In genomic region chr22:39601180-39601535, GRCh38 we compare ENCODE assay signal across 23 cellular contexts. TPM values are rescaled to one million over a fixed set of nuclear protein-coding genes. Genes with fewer than 3 reads are reported as not detected.
DNase-seq lines count a peak whose midpoint lies in the region; ATAC-seq, FAIRE-seq and TF ChIP-seq lines count a peak whose summit lies in the region.
"Had no signal": no experiment of that assay in that cellular context is flagged by ENCODE, and none has a peak within 500 bp of the region (broad histone marks: within the 10 kb centered on the region; RNA-seq: fewer than 3 reads in every experiment).

No MANE protein-coding gene starts in this region.

- 45 to 48% (median 48%) methylated on average over 9 of the region's 9 CpGs for WGBS in psoas muscle, 3 donors

- H3K4me3 ChIP-seq in psoas muscle: no peak overlapping the region
- H3K4me3 ChIP-seq: body of pancreas, heart left ventricle, smooth muscle cell, uterus had no signal

- no peak for ATAC-seq in activated naive CD8-positive, alpha-beta T cell treated with anti-CD3 and anti-CD28 coated beads, Interleukin-2, amount 50 U/mL, for 24 hours
- ATAC-seq in activated T-helper 17 cell treated with anti-CD3 and anti-CD28 coated beads, Interleukin-2, amount 50 U/mL, for 72 hours (replicated peaks): no peak
- no peak for ATAC-seq in stimulated activated effector memory CD8-positive, alpha-beta T cell treated with anti-CD3 and anti-CD28 coated beads, Interleukin-12 subunit alpha, Interleukin-12 subunit beta, amount 100 ng/mL, for 72 hours
- no peak for ATAC-seq in psoas muscle
- no peak for ATAC-seq in sciatic nerve
- ATAC-seq: body of pancreas, heart left ventricle had no signal

- intact Hi-C loops in psoas muscle (cut with DNase I): no loop called here
- intact Hi-C loops in sciatic nerve (cut with DNase I): no loop called here

- H3K9me3 Mint-ChIP-seq in activated naive CD8-positive, alpha-beta T cell (ENCODE audit: low read depth): peaks cover 5% of the 10 kb centered on the region
- H3K9me3 Mint-ChIP-seq in activated naive CD8-positive, alpha-beta T cell treated with anti-CD3 and anti-CD28 coated beads, Interleukin-2, amount 50 U/mL, for 24 hours: no peaks in the 10 kb centered on the region
- H3K9me3 Mint-ChIP-seq in IgD-negative memory B cell: peaks cover 3 to 7% (median 7%) of the 10 kb centered on the region in 3 donors
- no peaks in the 10 kb centered on the region for H3K9me3 Mint-ChIP-seq in activated T-helper 17 cell treated with anti-CD3 and anti-CD28 coated beads, Interleukin-2, amount 50 U/mL, for 72 hours
- H3K9me3 Mint-ChIP-seq in stimulated activated effector memory CD8-positive, alpha-beta T cell treated with anti-CD3 and anti-CD28 coated beads, Interleukin-12 subunit alpha, Interleukin-12 subunit beta, amount 100 ng/mL, for 72 hours: peaks cover 2% of the 10 kb centered on the region

- H3K36me3 ChIP-seq in psoas muscle (ENCODE audit: insufficient read depth in 1 of 2, low read depth in 1 of 2): no peaks in the 10 kb centered on the region
- H3K36me3 ChIP-seq: heart left ventricle, uterus had no signal

- H3K4me1 ChIP-seq in psoas muscle: no peaks in the 10 kb centered on the region
- H3K4me1 ChIP-seq: body of pancreas, heart left ventricle, uterus had no signal

- H3K4me1 Mint-ChIP-seq in activated naive CD8-positive, alpha-beta T cell (ENCODE audit: low read depth): peaks cover 33% of the 10 kb centered on the region
- peaks cover 22% of the 10 kb centered on the region for H3K4me1 Mint-ChIP-seq in activated naive CD8-positive, alpha-beta T cell treated with anti-CD3 and anti-CD28 coated beads, Interleukin-2, amount 50 U/mL, for 24 hours
- H3K4me1 Mint-ChIP-seq in IgD-negative memory B cell: peaks cover 21 to 27% (median 25%) of the 10 kb centered on the region in 3 donors
- peaks cover 21% of the 10 kb centered on the region for H3K4me1 Mint-ChIP-seq in activated T-helper 17 cell treated with anti-CD3 and anti-CD28 coated beads, Interleukin-2, amount 50 U/mL, for 72 hours
- H3K4me1 Mint-ChIP-seq in stimulated activated effector memory CD8-positive, alpha-beta T cell treated with anti-CD3 and anti-CD28 coated beads, Interleukin-12 subunit alpha, Interleukin-12 subunit beta, amount 100 ng/mL, for 72 hours: peaks cover 39% of the 10 kb centered on the region

- no peak overlapping the region for H3K4me3 Mint-ChIP-seq in activated naive CD8-positive, alpha-beta T cell
- H3K4me3 Mint-ChIP-seq in activated naive CD8-positive, alpha-beta T cell treated with anti-CD3 and anti-CD28 coated beads, Interleukin-2, amount 50 U/mL, for 24 hours: no peak overlapping the region
- H3K4me3 Mint-ChIP-seq in IgD-negative memory B cell: peak overlapping the region; percentile 12 to 85 (median 70)
- H3K4me3 Mint-ChIP-seq in activated T-helper 17 cell treated with anti-CD3 and anti-CD28 coated beads, Interleukin-2, amount 50 U/mL, for 72 hours: no peak overlapping the region
- H3K4me3 Mint-ChIP-seq in stimulated activated effector memory CD8-positive, alpha-beta T cell treated with anti-CD3 and anti-CD28 coated beads, Interleukin-12 subunit alpha, Interleukin-12 subunit beta, amount 100 ng/mL, for 72 hours: no peak overlapping the region

- no peak overlapping the region for H3K27ac ChIP-seq in psoas muscle
- H3K27ac ChIP-seq: body of pancreas, heart left ventricle, uterus had no signal

- no peak for DNase-seq in activated naive CD8-positive, alpha-beta T cell treated with anti-CD3 and anti-CD28 coated beads, Interleukin-2, amount 50 U/mL, for 24 hours
- DNase-seq in stimulated activated effector memory CD8-positive, alpha-beta T cell treated with anti-CD3 and anti-CD28 coated beads, Interleukin-12 subunit alpha, Interleukin-12 subunit beta, amount 100 ng/mL, for 72 hours (ENCODE audit: low spot score in 2 of 2): no peak
- no peak for DNase-seq in psoas muscle
- no peak for DNase-seq in sciatic nerve (ENCODE audit: low spot score)
- DNase-seq in urothelium cell line (ENCODE audit: low spot score): no peak
- DNase-seq: activated CD4-positive, alpha-beta T cell treated with anti-CD3 and anti-CD28 coated beads for 1 hour; body of pancreas; HCEC 1CT; heart left ventricle; NCI-H1105 treated with DMSO at 0.1 percent for 48 hours; NCI-H2029 treated with DMSO at 0.1 percent for 48 hours; NCI-H226; nucleus accumbens; OCI-M1; Right ventricle myocardium superior; stimulated activated CD4-positive, alpha-beta T cell treated with anti-CD3 and anti-CD28 coated beads, Interleukin-2, amount 100 ng/mL, for 24 hours; uterus had no signal

- peak overlapping the region; percentile 11 for H3K27ac Mint-ChIP-seq in activated naive CD8-positive, alpha-beta T cell
- no peak overlapping the region for H3K27ac Mint-ChIP-seq in activated naive CD8-positive, alpha-beta T cell treated with anti-CD3 and anti-CD28 coated beads, Interleukin-2, amount 50 U/mL, for 24 hours
- peak overlapping the region; percentile 70 to 100 (median 95) for H3K27ac Mint-ChIP-seq in IgD-negative memory B cell
- H3K27ac Mint-ChIP-seq in activated T-helper 17 cell treated with anti-CD3 and anti-CD28 coated beads, Interleukin-2, amount 50 U/mL, for 72 hours: peak overlapping the region; percentile 94
- H3K27ac Mint-ChIP-seq in stimulated activated effector memory CD8-positive, alpha-beta T cell treated with anti-CD3 and anti-CD28 coated beads, Interleukin-12 subunit alpha, Interleukin-12 subunit beta, amount 100 ng/mL, for 72 hours: peak overlapping the region; percentile 81

- no peaks in the 10 kb centered on the region for H3K27me3 Mint-ChIP-seq in activated naive CD8-positive, alpha-beta T cell
- H3K27me3 Mint-ChIP-seq in activated naive CD8-positive, alpha-beta T cell treated with anti-CD3 and anti-CD28 coated beads, Interleukin-2, amount 50 U/mL, for 24 hours: peaks cover 20% of the 10 kb centered on the region
- peaks cover 17% of the 10 kb centered on the region for H3K27me3 Mint-ChIP-seq in IgD-negative memory B cell
- peaks cover 4% of the 10 kb centered on the region for H3K27me3 Mint-ChIP-seq in activated T-helper 17 cell treated with anti-CD3 and anti-CD28 coated beads, Interleukin-2, amount 50 U/mL, for 72 hours

- no peak for FAIRE-seq in urothelium cell line (lab: Jason Lieb, UNC)

- H3K9me3 ChIP-seq in psoas muscle: no peaks in the 10 kb centered on the region
- H3K9me3 ChIP-seq: body of pancreas had no signal

- H3K27me3 ChIP-seq in psoas muscle (ENCODE audit: insufficient read depth in 3 of 3, low read length in 2 of 3): peaks cover 0 to 52% (median 19%) of the 10 kb centered on the region in 3 donors

- H3K36me3 Mint-ChIP-seq in activated naive CD8-positive, alpha-beta T cell: no peaks in the 10 kb centered on the region
- H3K36me3 Mint-ChIP-seq in activated naive CD8-positive, alpha-beta T cell treated with anti-CD3 and anti-CD28 coated beads, Interleukin-2, amount 50 U/mL, for 24 hours (ENCODE audit: low read depth): no peaks in the 10 kb centered on the region
- peaks cover 6% of the 10 kb centered on the region for H3K36me3 Mint-ChIP-seq in IgD-negative memory B cell
- no peaks in the 10 kb centered on the region for H3K36me3 Mint-ChIP-seq in activated T-helper 17 cell treated with anti-CD3 and anti-CD28 coated beads, Interleukin-2, amount 50 U/mL, for 72 hours (ENCODE audit: low read depth)
- no peaks in the 10 kb centered on the region for H3K36me3 Mint-ChIP-seq in stimulated activated effector memory CD8-positive, alpha-beta T cell treated with anti-CD3 and anti-CD28 coated beads, Interleukin-12 subunit alpha, Interleukin-12 subunit beta, amount 100 ng/mL, for 72 hours

- no peak for TF ChIP-seq CTCF in psoas muscle (IDR thresholded peaks at IDR 0.05)

RNA-seq across cellular contexts. Expression of gene CACNA1I, which starts 30.6 kb away (rescaled TPM):
- polyA plus RNA-seq in IgD-negative memory B cell (0.04 TPM), psoas muscle (under 1 TPM; 0.01 to 0.14 (median 0.01) TPM)
- 1 to 10 TPM in 1 of 2 donors, under 1 TPM in 1; 0.84 to 5.3 TPM for total RNA-seq in activated T-helper 17 cell treated with anti-CD3 and anti-CD28 coated beads, Interleukin-2, amount 50 U/mL, for 72 hours
- total RNA-seq in psoas muscle (under 1 TPM in 2 of 4 donors, not detected in 2; 0.04 to 0.06 TPM), sciatic nerve (0.40 TPM)
- total RNA-seq: Daoy, lung microvascular endothelial cell, smooth muscle cell had no signal
- polyA plus RNA-seq: smooth muscle cell had no signal

Comparison
In these comparisons a context has a peak if more than half of its experiments do, and no peak if none do; other contexts are left out.
1. H3K4me3 Mint-ChIP-seq: peak in IgD-negative memory B cell (4 of 4); none in activated naive CD8-positive, alpha-beta T cell (single experiment), activated naive CD8-positive, alpha-beta T cell treated with anti-CD3 and anti-CD28 coated beads, Interleukin-2, amount 50 U/mL, for 24 hours (single experiment), activated T-helper 17 cell treated with anti-CD3 and anti-CD28 coated beads, Interleukin-2, amount 50 U/mL, for 72 hours (single experiment) and stimulated activated effector memory CD8-positive, alpha-beta T cell treated with anti-CD3 and anti-CD28 coated beads, Interleukin-12 subunit alpha, Interleukin-12 subunit beta, amount 100 ng/mL, for 72 hours (single experiment).